In genomic region chr20:2742934-2743559, GRCh38 we compare ENCODE assay signal across 1 cellular context.
TF ChIP-seq lines count a peak whose summit lies in the region.

No MANE protein-coding gene starts in this region.

TF ChIP-seq in HepG2, 621 proteins besides CTCF, POLR2A, EP300 and RAD21 (continued from another document and continues in another):
- no peak for TF ChIP-seq MAFG (CRISPR knock-in tag; IDR thresholded peaks at IDR 0.05)
- no peak for TF ChIP-seq ZFP1 (CRISPR knock-in tag; IDR thresholded peaks at IDR 0.05)
- TF ChIP-seq ZZZ3 (CRISPR knock-in tag; IDR thresholded peaks at IDR 0.05; ENCODE audit: borderline replicate concordance), result no peak
- TF ChIP-seq ZNF597 (CRISPR knock-in tag; IDR thresholded peaks at IDR 0.05), result no peak
- TF ChIP-seq ZNF614 (CRISPR knock-in tag; IDR thresholded peaks at IDR 0.05; ENCODE audit: borderline replicate concordance), result 0 out of 2 replicates have a peak, but pooled peaks have one; percentile 37
- peak; percentile 100 for TF ChIP-seq ZNF576 (CRISPR knock-in tag; IDR thresholded peaks at IDR 0.05)
- peak; percentile 22; the same call in 1 of the 2 replicates for TF ChIP-seq BCL6 (CRISPR knock-in tag; IDR thresholded peaks at IDR 0.05)
- TF ChIP-seq MED13 (CRISPR knock-in tag; IDR thresholded peaks at IDR 0.05), result no peak
- TF ChIP-seq, protein P1, sequence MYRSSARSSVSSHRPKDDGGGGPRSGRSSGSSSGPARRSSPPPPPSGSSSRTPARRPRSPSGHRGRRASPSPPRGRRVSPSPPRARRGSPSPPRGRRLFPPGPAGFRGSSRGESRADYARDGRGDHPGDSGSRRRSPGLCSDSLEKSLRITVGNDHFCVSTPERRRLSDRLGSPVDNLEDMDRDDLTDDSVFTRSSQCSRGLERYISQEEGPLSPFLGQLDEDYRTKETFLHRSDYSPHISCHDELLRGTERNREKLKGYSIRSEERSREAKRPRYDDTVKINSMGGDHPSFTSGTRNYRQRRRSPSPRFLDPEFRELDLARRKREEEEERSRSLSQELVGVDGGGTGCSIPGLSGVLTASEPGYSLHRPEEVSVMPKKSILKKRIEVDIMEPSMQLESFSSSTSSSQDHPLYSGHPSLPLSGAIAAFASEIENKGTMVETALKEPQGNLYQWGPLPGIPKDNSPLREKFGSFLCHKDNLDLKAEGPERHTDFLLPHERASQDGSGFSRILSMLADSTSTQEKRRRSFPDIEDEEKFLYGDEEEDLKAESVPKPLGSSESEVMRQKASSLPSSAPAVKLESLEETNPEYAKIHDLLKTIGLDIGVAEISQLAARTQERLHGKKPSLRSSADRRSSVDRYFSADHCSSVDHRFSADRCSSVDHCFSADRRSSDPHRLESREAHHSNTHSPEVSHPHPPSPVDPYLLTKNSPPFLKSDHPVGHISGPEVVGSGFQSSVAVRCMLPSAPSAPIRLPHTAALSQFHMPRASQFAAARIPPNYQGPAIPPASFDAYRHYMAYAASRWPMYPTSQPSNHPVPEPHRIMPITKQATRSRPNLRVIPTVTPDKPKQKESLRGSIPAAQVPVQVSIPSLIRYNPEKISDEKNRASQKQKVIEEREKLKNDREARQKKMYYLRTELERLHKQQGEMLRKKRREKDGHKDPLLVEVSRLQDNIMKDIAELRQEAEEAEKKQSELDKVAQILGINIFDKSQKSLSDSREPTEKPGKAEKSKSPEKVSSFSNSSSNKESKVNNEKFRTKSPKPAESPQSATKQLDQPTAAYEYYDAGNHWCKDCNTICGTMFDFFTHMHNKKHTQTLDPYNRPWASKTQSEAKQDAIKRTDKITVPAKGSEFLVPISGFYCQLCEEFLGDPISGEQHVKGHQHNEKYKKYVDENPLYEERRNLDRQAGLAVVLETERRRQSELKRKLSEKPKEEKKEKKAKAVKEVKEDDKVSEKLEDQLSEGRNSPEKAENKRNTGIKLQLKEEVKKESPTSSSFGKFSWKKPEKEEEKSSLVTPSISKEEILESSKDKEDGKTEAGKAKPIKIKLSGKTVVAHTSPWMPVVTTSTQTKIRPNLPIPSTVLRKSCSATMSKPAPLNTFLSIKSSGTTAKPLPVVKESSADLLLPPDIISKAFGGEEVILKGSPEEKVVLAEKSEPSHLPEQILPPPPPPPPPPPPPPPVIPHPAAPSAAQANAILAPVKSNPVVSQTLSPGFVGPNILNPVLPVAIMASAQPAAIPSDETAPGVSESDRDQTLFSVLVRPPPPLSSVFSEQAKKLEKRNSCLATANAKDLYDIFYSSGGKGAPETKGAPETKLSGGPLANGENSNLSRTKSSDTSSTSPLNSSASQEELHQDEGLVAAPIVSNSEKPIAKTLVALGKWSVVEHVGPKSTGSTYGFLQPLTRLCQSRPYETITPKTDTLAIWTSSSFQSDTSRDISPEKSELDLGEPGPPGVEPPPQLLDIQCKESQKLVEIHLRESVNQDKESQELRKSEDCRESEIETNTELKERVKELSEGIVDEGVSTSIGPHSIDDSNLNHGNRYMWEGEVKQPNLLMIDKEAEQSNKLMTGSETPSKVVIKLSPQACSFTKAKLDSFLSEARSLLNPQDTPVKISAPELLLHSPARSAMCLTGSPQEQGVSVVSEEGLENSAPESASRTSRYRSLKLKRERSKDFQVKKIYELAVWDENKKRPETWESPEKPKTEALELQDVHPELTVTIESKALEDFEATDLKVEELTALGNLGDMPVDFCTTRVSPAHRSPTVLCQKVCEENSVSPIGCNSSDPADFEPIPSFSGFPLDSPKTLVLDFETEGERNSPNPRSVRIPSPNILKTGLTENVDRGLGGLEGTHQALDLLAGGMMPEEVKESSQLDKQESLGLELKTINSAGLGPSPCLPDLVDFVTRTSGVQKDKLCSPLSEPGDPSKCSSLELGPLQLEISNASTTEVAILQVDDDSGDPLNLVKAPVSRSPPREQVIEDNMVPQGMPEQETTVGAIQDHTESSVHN (CRISPR knock-in tag; IDR thresholded peaks at IDR 0.05), result no peak
- no peak for TF ChIP-seq ZNF17 (CRISPR knock-in tag; IDR thresholded peaks at IDR 0.05)
- TF ChIP-seq CSRNP2 (CRISPR knock-in tag; conservative IDR thresholded peaks at IDR 0.05; ENCODE audit: low read depth), result no peak
- TF ChIP-seq U2AF2 (IDR thresholded peaks at IDR 0.05; ENCODE audit: low read depth, low read length), result no peak
- TF ChIP-seq ETS1 (CRISPR knock-in tag; IDR thresholded peaks at IDR 0.05), result no peak
- TF ChIP-seq MTA1 (CRISPR knock-in tag; IDR thresholded peaks at IDR 0.05; ENCODE audit: borderline replicate concordance), result no peak; the same call in 1 of the 2 replicates
- TF ChIP-seq, protein P2, sequence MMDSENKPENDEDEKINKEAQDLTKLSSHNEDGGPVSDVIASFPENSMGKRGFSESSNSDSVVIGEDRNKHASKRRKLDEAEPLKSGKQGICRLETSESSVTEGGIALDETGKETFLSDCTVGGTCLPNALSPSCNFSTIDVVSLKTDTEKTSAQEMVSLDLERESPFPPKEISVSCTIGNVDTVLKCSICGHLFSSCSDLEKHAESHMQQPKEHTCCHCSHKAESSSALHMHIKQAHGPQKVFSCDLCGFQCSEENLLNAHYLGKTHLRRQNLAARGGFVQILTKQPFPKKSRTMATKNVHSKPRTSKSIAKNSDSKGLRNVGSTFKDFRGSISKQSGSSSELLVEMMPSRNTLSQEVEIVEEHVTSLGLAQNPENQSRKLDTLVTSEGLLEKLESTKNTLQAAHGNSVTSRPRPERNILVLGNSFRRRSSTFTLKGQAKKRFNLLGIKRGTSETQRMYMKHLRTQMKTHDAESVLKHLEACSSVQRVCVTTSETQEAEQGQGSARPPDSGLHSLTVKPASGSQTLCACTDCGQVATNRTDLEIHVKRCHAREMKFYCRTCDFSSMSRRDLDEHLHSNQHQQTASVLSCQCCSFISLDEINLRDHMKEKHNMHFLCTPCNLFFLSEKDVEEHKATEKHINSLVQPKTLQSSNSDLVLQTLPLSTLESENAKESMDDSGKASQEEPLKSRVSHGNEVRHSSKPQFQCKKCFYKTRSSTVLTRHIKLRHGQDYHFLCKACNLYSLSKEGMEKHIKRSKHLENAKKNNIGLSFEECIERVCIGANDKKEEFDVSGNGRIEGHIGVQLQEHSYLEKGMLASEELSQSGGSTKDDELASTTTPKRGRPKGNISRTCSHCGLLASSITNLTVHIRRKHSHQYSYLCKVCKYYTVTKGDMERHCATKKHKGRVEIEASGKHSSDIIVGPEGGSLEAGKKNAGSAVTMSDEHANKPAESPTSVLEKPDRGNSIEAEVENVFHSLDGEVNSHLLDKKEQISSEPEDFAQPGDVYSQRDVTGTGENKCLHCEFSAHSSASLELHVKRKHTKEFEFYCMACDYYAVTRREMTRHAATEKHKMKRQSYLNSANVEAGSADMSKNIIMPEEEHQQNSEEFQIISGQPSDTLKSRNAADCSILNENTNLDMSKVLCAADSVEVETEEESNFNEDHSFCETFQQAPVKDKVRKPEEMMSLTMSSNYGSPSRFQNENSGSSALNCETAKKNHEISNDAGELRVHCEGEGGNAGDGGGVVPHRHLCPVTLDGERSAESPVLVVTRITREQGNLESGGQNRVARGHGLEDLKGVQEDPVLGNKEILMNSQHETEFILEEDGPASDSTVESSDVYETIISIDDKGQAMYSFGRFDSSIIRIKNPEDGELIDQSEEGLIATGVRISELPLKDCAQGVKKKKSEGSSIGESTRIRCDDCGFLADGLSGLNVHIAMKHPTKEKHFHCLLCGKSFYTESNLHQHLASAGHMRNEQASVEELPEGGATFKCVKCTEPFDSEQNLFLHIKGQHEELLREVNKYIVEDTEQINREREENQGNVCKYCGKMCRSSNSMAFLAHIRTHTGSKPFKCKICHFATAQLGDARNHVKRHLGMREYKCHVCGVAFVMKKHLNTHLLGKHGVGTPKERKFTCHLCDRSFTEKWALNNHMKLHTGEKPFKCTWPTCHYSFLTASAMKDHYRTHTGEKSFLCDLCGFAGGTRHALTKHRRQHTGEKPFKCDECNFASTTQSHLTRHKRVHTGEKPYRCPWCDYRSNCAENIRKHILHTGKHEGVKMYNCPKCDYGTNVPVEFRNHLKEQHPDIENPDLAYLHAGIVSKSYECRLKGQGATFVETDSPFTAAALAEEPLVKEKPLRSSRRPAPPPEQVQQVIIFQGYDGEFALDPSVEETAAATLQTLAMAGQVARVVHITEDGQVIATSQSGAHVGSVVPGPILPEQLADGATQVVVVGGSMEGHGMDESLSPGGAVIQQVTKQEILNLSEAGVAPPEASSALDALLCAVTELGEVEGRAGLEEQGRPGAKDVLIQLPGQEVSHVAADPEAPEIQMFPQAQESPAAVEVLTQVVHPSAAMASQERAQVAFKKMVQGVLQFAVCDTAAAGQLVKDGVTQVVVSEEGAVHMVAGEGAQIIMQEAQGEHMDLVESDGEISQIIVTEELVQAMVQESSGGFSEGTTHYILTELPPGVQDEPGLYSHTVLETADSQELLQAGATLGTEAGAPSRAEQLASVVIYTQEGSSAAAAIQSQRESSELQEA (CRISPR knock-in tag; IDR thresholded peaks at IDR 0.05; ENCODE audit: not compliant biosample characterization), result no peak
- TF ChIP-seq DMTF1 (CRISPR knock-in tag; IDR thresholded peaks at IDR 0.05), result no peak
- no peak for TF ChIP-seq NAIF1 (CRISPR knock-in tag; IDR thresholded peaks at IDR 0.05; ENCODE audit: borderline replicate concordance)
- TF ChIP-seq GMEB1 (CRISPR knock-in tag; IDR thresholded peaks at IDR 0.05; ENCODE audit: borderline replicate concordance), result no peak
- TF ChIP-seq ZNF510 (CRISPR knock-in tag; IDR thresholded peaks at IDR 0.05; ENCODE audit: low read depth), result no peak
- TF ChIP-seq ZNF879 (CRISPR knock-in tag; IDR thresholded peaks at IDR 0.05), result no peak
- TF ChIP-seq ZNF441 (CRISPR knock-in tag; IDR thresholded peaks at IDR 0.05; ENCODE audit: borderline replicate concordance), result 0 out of 2 replicates have a peak, but pooled peaks have one; percentile 48
- TF ChIP-seq GFI1 (CRISPR knock-in tag; IDR thresholded peaks at IDR 0.05; ENCODE audit: borderline replicate concordance), result no peak
- TF ChIP-seq ZNF20 (CRISPR knock-in tag; IDR thresholded peaks at IDR 0.05), result no peak
- peak; percentile 66; the same call in 1 of the 2 replicates for TF ChIP-seq HBP1 (CRISPR knock-in tag; IDR thresholded peaks at IDR 0.05; ENCODE audit: low read depth)
- no peak for TF ChIP-seq TBX2 (CRISPR knock-in tag; IDR thresholded peaks at IDR 0.05; ENCODE audit: borderline replicate concordance)
